8 cellular contexts compared by ENCODE assay signal in genomic region chr15:40594429-40594836, GRCh38. TPM values are rescaled to one million over a fixed set of nuclear protein-coding genes. Genes with fewer than 3 reads are reported as not detected.
A peak's percentile ranks its signal among the peaks of the same experiment; 100 is the strongest.
DNase-seq lines count a peak whose midpoint lies in the region; ATAC-seq and TF ChIP-seq lines count a peak whose summit lies in the region.

No MANE protein-coding gene starts in this region.

- TF ChIP-seq CTCF in HL-60 (IDR thresholded peaks at IDR 0.05; ENCODE audit: insufficient read depth, low read length) = no peak
- TF ChIP-seq CTCF in RWPE1 (conservative IDR thresholded peaks at IDR 0.05; ENCODE audit: low read depth) = no peak
- no peak for TF ChIP-seq CTCF in vagina (IDR thresholded peaks at IDR 0.05)

- no peak overlapping the region for H2BK15ac ChIP-seq in mesendoderm (replicated peaks; ENCODE audit: low read depth)

- H2BK120ac ChIP-seq in mesendoderm (ENCODE audit: low read depth, low read length) = no peak overlapping the region

- H3K4me1 Mint-ChIP-seq in T-helper 2 cell treated with Interferon-gamma antibody and Interleukin-4, amounts not matched to agents 5 μg/mL and 100 μg/mL, for 36 hours (ENCODE audit: low read depth) = peaks cover 29% of the 10 kb centered on the region

- POLR2A ChIA-PET in RWPE1 (lab: Yijun Ruan, JAX; ENCODE audit: low non-redundant PET) = no interaction called here

- H3K4ac ChIP-seq in mesendoderm (ENCODE audit: low read depth, low read length) = no peak overlapping the region

- H3K27me3 ChIP-seq in HL-60 (ENCODE audit: insufficient read depth, poor library complexity, severe bottlenecking) (no peaks in the 10 kb centered on the region), duodenal mucosa (ENCODE audit: control insufficient read depth in 1 of 2, insufficient read depth in 2 of 2, low read length in 2 of 2) (no peaks in the 10 kb centered on the region), mesendoderm (ENCODE audit: insufficient read depth, low read length, poor library complexity) (no peaks in the 10 kb centered on the region), vagina (no peaks in the 10 kb centered on the region)

- H3K27ac Mint-ChIP-seq in T-helper 2 cell treated with Interferon-gamma antibody and Interleukin-4, amounts not matched to agents 5 μg/mL and 100 μg/mL, for 36 hours = peak overlapping the region; percentile 99

- H3K9me3 Mint-ChIP-seq in T-helper 2 cell treated with Interferon-gamma antibody and Interleukin-4, amounts not matched to agents 5 μg/mL and 100 μg/mL, for 36 hours = no peaks in the 10 kb centered on the region

- H3K4me1 ChIP-seq in duodenal mucosa (ENCODE audit: control insufficient read depth in 1 of 2, insufficient read depth in 2 of 2, low read length in 2 of 2) (peaks cover 13 to 26% of the 10 kb centered on the region in 2 donors), mesendoderm (ENCODE audit: control insufficient read depth, low read depth, low read length) (no peaks in the 10 kb centered on the region), vagina (peaks cover 5% of the 10 kb centered on the region)

- TF ChIP-seq POLR2A in vagina (IDR thresholded peaks at IDR 0.05) = no peak

- WGBS in mesendoderm (ENCODE audit: extremely low coverage, insufficient coverage, low lambda C conversion rate) = no CpG with 5 or more reads among the region's 31 CpGs

- H3K27me3 Mint-ChIP-seq in T-helper 2 cell treated with Interferon-gamma antibody and Interleukin-4, amounts not matched to agents 5 μg/mL and 100 μg/mL, for 36 hours (ENCODE audit: low read depth) = peaks cover 3% of the 10 kb centered on the region

- peak overlapping the region; percentile 67 for H3K4me2 ChIP-seq in mesendoderm (ENCODE audit: low read length)

- H3K4me3 ChIP-seq in HL-60 (replicated peaks; ENCODE audit: insufficient read depth, low read length) = peak overlapping the region; percentile 73
- H3K4me3 ChIP-seq in duodenal mucosa (ENCODE audit: low read depth in 1 of 2, low read length in 2 of 2) = peak overlapping the region; percentile 76 to 79
- peak overlapping the region; percentile 94 for H3K4me3 ChIP-seq in mesendoderm (ENCODE audit: low read length)
- peak overlapping the region; percentile 47 to 55 for H3K4me3 ChIP-seq in vagina

- H3K36me3 ChIP-seq in duodenal mucosa (ENCODE audit: control insufficient read depth in 1 of 2, insufficient read depth in 2 of 2, low read length in 2 of 2) = no peaks in the 10 kb centered on the region
- H3K36me3 ChIP-seq in mesendoderm (ENCODE audit: control insufficient read depth, insufficient read depth, low read length) = no peaks in the 10 kb centered on the region
- H3K36me3 ChIP-seq in vagina = no peaks in the 10 kb centered on the region

- H3K4me3 Mint-ChIP-seq in T-helper 2 cell treated with Interferon-gamma antibody and Interleukin-4, amounts not matched to agents 5 μg/mL and 100 μg/mL, for 36 hours = peak overlapping the region; percentile 92

- H3K23ac ChIP-seq in mesendoderm (ENCODE audit: low read length) = no peak overlapping the region

- DNase-seq in T-helper 2 cell treated with Interferon-gamma antibody and Interleukin-4, amounts not matched to agents 5 μg/mL and 100 μg/mL, for 36 hours (ENCODE audit: low spot score) = no peak
- DNase-seq in T-helper 2 cell (no peak), HL-60 (ENCODE audit: low read depth in 1 of 2, low spot score in 1 of 2) (peak; percentile 47 to 67), RWPE1 (ENCODE audit: low spot score) (peak; percentile 73), mesendoderm (no peak), vagina (ENCODE audit: extremely low spot score in 2 of 2) (no peak)

- peak overlapping the region; percentile 66 to 73 for H3K9ac ChIP-seq in duodenal mucosa (ENCODE audit: low read depth in 1 of 2, low read length in 2 of 2)
- peak overlapping the region; percentile 88 for H3K9ac ChIP-seq in mesendoderm (ENCODE audit: low read length)

- peak overlapping the region; percentile 42 for H3K18ac ChIP-seq in mesendoderm (ENCODE audit: low read length)

- peak overlapping the region; percentile 93 for H3K56ac ChIP-seq in mesendoderm (ENCODE audit: low read length)

- peaks cover 2% of the 10 kb centered on the region for H3K79me2 ChIP-seq in mesendoderm (ENCODE audit: control insufficient read depth, insufficient read depth, low read length)

- H3K79me1 ChIP-seq in mesendoderm (ENCODE audit: low read length) = peaks cover 6% of the 10 kb centered on the region

- intact Hi-C loops in vagina (cut with DNase I) = no loop called here

- no peaks in the 10 kb centered on the region for H3K9me3 ChIP-seq in duodenal mucosa (ENCODE audit: control insufficient read depth in 1 of 2, low read length in 2 of 2)
- H3K9me3 ChIP-seq in vagina = no peaks in the 10 kb centered on the region

- no peak overlapping the region for H2AK5ac ChIP-seq in mesendoderm (ENCODE audit: low read length)

- H4K8ac ChIP-seq in mesendoderm (ENCODE audit: low read depth, low read length) = no peak overlapping the region

- peaks cover 10% of the 10 kb centered on the region for H3K36me3 Mint-ChIP-seq in T-helper 2 cell treated with Interferon-gamma antibody and Interleukin-4, amounts not matched to agents 5 μg/mL and 100 μg/mL, for 36 hours (ENCODE audit: low read depth)

- no peak overlapping the region for H4K5ac ChIP-seq in mesendoderm (ENCODE audit: low read length)

- H3K27ac ChIP-seq in HL-60 (replicated peaks) (peak overlapping the region; percentile 92), RWPE1 (peak overlapping the region; percentile 95), duodenal mucosa (ENCODE audit: low read depth, low read length) (no peak overlapping the region), mesendoderm (ENCODE audit: low read depth, low read length) (peak overlapping the region; percentile 96), vagina (peak overlapping the region; percentile 86)

- CTCF ChIA-PET in RWPE1 (lab: Yijun Ruan, JAX) = no interaction called here

- peak; percentile 43 for ATAC-seq in GM21515 (IDR thresholded peaks at IDR 0.05; ENCODE audit: unreplicated experiment)

- peak overlapping the region; percentile 35 for H2BK5ac ChIP-seq in mesendoderm (ENCODE audit: low read length)

RNA-seq across cellular contexts. Expression of gene KNL1, which starts 0.4 kb away (rescaled TPM):
- polyA plus RNA-seq in mesendoderm (2013, experiment 1 of 2) = 11.4 TPM
- 10.9 TPM for polyA plus RNA-seq in mesendoderm (2013, experiment 2 of 2)
- total RNA-seq in vagina = 3.4 TPM

RNA-seq across cellular contexts. Expression of gene RPUSD2, which starts 25.3 kb away (rescaled TPM):
- polyA plus RNA-seq in mesendoderm (2013, experiment 1 of 2) = 14.7 TPM
- polyA plus RNA-seq in mesendoderm (2013, experiment 2 of 2) = 14.1 TPM
- 12.8 TPM for total RNA-seq in vagina

RNA-seq across cellular contexts. Expression of gene CCDC32, which starts 29.6 kb away (rescaled TPM):
- 9.6 TPM for polyA plus RNA-seq in mesendoderm (2013, experiment 1 of 2)
- 8.9 TPM for polyA plus RNA-seq in mesendoderm (2013, experiment 2 of 2)
- total RNA-seq in vagina = 20.6 TPM

Comparison
In these comparisons a context has a peak if more than half of its experiments do, and no peak if none do; other contexts are left out.
1. DNase-seq: peak in HL-60 (2 of 2) and RWPE1 (single experiment); none in T-helper 2 cell treated with Interferon-gamma antibody and Interleukin-4, amounts not matched to agents 5 μg/mL and 100 μg/mL, for 36 hours (single experiment), T-helper 2 cell (0 of 5), mesendoderm (single experiment) and vagina (0 of 2).
2. Peak in every context shown above with its lines, with median percentiles within 50 percentile points of each other: H3K4me3 ChIP-seq.